In genomic region chr10:121608669-121609190, GRCh38 we compare ENCODE assay signal across 8 cellular contexts. TPM values are rescaled to one million over a fixed set of nuclear protein-coding genes. Genes with fewer than 3 reads are reported as not detected.
DNase-seq lines count a peak whose midpoint lies in the region; ATAC-seq and TF ChIP-seq lines count a peak whose summit lies in the region.

No MANE protein-coding gene starts in this region.

- H3K27me3 ChIP-seq in HL-60 (ENCODE audit: insufficient read depth, poor library complexity, severe bottlenecking) (peaks cover 7% of the 10 kb centered on the region), parathyroid adenoma (ENCODE audit: control insufficient read depth, insufficient read depth, low read length) (no peaks in the 10 kb centered on the region)

- H3K9me3 ChIP-seq in parathyroid adenoma (ENCODE audit: control insufficient read depth, low read length), result no peaks in the 10 kb centered on the region

- no peaks in the 10 kb centered on the region for H3K36me3 ChIP-seq in parathyroid adenoma (ENCODE audit: control insufficient read depth, insufficient read depth, low read length)

- no peak overlapping the region for H3K27ac ChIP-seq in HL-60 (replicated peaks)
- no peak overlapping the region for H3K27ac ChIP-seq in parathyroid adenoma

- ATAC-seq in HG02610 (IDR thresholded peaks at IDR 0.05; ENCODE audit: unreplicated experiment), result no peak

- no peak overlapping the region for H3K9ac ChIP-seq in parathyroid adenoma

- peak overlapping the region; percentile 82 for H2AFZ ChIP-seq in parathyroid adenoma

- H3K4me3 ChIP-seq in HL-60 (replicated peaks; ENCODE audit: insufficient read depth, low read length) (no peak overlapping the region), parathyroid adenoma (ENCODE audit: low read depth, low read length) (peak overlapping the region; percentile 42)

- DNase-seq in ACHN, result peak; percentile 44
- peak; percentile 72 for DNase-seq in GM13977 (ENCODE audit: low spot score)
- DNase-seq in HL-60 (ENCODE audit: low read depth in 1 of 2, low spot score in 1 of 2), result no peak
- DNase-seq in activated CD4-positive, alpha-beta memory T cell treated with anti-CD3 and anti-CD28 coated beads for 36 hours, result peak; percentile 49
- DNase-seq in glutamatergic neuron, result peak; percentile 70
- DNase-seq in activated T-helper 1 cell treated with anti-CD3 and anti-CD28 coated beads, Interleukin-12 subunit alpha, Interleukin-12 subunit beta, Interleukin-2, Interleukin-4 antibody, amounts not matched to agents 30 ng/mL and 10 ng/mL and 1 ng/mL, durations not matched to agents 14 hours and 24 hours and 36 hours (ENCODE audit: low spot score), result no peak

- no peak overlapping the region for H3K4me3 Mint-ChIP-seq in activated CD4-positive, alpha-beta memory T cell treated with anti-CD3 and anti-CD28 coated beads for 36 hours
- H3K4me3 Mint-ChIP-seq in glutamatergic neuron (ENCODE audit: unreplicated experiment), result peak overlapping the region; percentile 67
- no peak overlapping the region for H3K4me3 Mint-ChIP-seq in activated T-helper 1 cell treated with anti-CD3 and anti-CD28 coated beads, Interleukin-12 subunit alpha, Interleukin-12 subunit beta, Interleukin-2, Interleukin-4 antibody, amounts not matched to agents 30 ng/mL and 10 ng/mL and 1 ng/mL, durations not matched to agents 14 hours and 24 hours and 36 hours

- no peaks in the 10 kb centered on the region for H3K36me3 Mint-ChIP-seq in activated CD4-positive, alpha-beta memory T cell treated with anti-CD3 and anti-CD28 coated beads for 36 hours
- H3K36me3 Mint-ChIP-seq in glutamatergic neuron (ENCODE audit: unreplicated experiment), result no peaks in the 10 kb centered on the region
- H3K36me3 Mint-ChIP-seq in activated T-helper 1 cell treated with anti-CD3 and anti-CD28 coated beads, Interleukin-12 subunit alpha, Interleukin-12 subunit beta, Interleukin-2, Interleukin-4 antibody, amounts not matched to agents 30 ng/mL and 10 ng/mL and 1 ng/mL, durations not matched to agents 14 hours and 24 hours and 36 hours (ENCODE audit: low read depth), result no peaks in the 10 kb centered on the region

- H3K9me3 Mint-ChIP-seq in activated CD4-positive, alpha-beta memory T cell treated with anti-CD3 and anti-CD28 coated beads for 36 hours, result no peaks in the 10 kb centered on the region
- H3K9me3 Mint-ChIP-seq in glutamatergic neuron (ENCODE audit: unreplicated experiment), result peaks cover 3% of the 10 kb centered on the region
- H3K9me3 Mint-ChIP-seq in activated T-helper 1 cell treated with anti-CD3 and anti-CD28 coated beads, Interleukin-12 subunit alpha, Interleukin-12 subunit beta, Interleukin-2, Interleukin-4 antibody, amounts not matched to agents 30 ng/mL and 10 ng/mL and 1 ng/mL, durations not matched to agents 14 hours and 24 hours and 36 hours, result no peaks in the 10 kb centered on the region

- intact Hi-C loops in activated CD4-positive, alpha-beta memory T cell treated with anti-CD3 and anti-CD28 coated beads for 36 hours (cut with micrococcal nuclease), result loop anchor here (1.0 kb wide), 1 partner anchor 659 kb away; no protein-coding TSS in a partner anchor
- intact Hi-C loops in activated T-helper 1 cell treated with anti-CD3 and anti-CD28 coated beads, Interleukin-12 subunit alpha, Interleukin-12 subunit beta, Interleukin-2, Interleukin-4 antibody, amounts not matched to agents 30 ng/mL and 10 ng/mL and 1 ng/mL, durations not matched to agents 14 hours and 24 hours and 36 hours (cut with micrococcal nuclease), result loop anchor here (2.0 to 10.0 kb wide), 2 partner anchors 296 to 666 kb away; no protein-coding TSS in a partner anchor

- in situ Hi-C loops in ACHN (cut with HindIII; ENCODE audit: low pct_ligation_motif_present, low pct_unique_long_range_greater_than_20kb, low sequenced_read_pairs), result no loop called here
- in situ Hi-C loops in GM13977 (cut with MboI; ENCODE audit: low pct_unique_long_range_greater_than_20kb, low sequenced_read_pairs, unreplicated experiment), result loop anchor here (10.0 kb wide), 1 partner anchor 654 kb away; no protein-coding TSS in a partner anchor

- peak overlapping the region; percentile 81 for H3K4me2 ChIP-seq in parathyroid adenoma (ENCODE audit: low read length)

- no peaks in the 10 kb centered on the region for H3K4me1 Mint-ChIP-seq in activated CD4-positive, alpha-beta memory T cell treated with anti-CD3 and anti-CD28 coated beads for 36 hours (ENCODE audit: low read depth)
- H3K4me1 Mint-ChIP-seq in glutamatergic neuron (ENCODE audit: low read depth, unreplicated experiment), result peaks cover 8% of the 10 kb centered on the region
- H3K4me1 Mint-ChIP-seq in activated T-helper 1 cell treated with anti-CD3 and anti-CD28 coated beads, Interleukin-12 subunit alpha, Interleukin-12 subunit beta, Interleukin-2, Interleukin-4 antibody, amounts not matched to agents 30 ng/mL and 10 ng/mL and 1 ng/mL, durations not matched to agents 14 hours and 24 hours and 36 hours (ENCODE audit: low read depth), result no peaks in the 10 kb centered on the region

- H3K27me3 Mint-ChIP-seq in activated CD4-positive, alpha-beta memory T cell treated with anti-CD3 and anti-CD28 coated beads for 36 hours, result peaks cover 22% of the 10 kb centered on the region
- H3K27me3 Mint-ChIP-seq in glutamatergic neuron (ENCODE audit: unreplicated experiment), result peaks cover 8% of the 10 kb centered on the region
- peaks cover 2% of the 10 kb centered on the region for H3K27me3 Mint-ChIP-seq in activated T-helper 1 cell treated with anti-CD3 and anti-CD28 coated beads, Interleukin-12 subunit alpha, Interleukin-12 subunit beta, Interleukin-2, Interleukin-4 antibody, amounts not matched to agents 30 ng/mL and 10 ng/mL and 1 ng/mL, durations not matched to agents 14 hours and 24 hours and 36 hours (ENCODE audit: insufficient read depth)

- H3K4me1 ChIP-seq in parathyroid adenoma, result peaks cover 19% of the 10 kb centered on the region

- TF ChIP-seq CTCF in GM13977 (IDR thresholded peaks at IDR 0.05; ENCODE audit: extremely low read depth, insufficient read depth, missing control alignments), result peak; percentile 89
- TF ChIP-seq CTCF in HL-60 (IDR thresholded peaks at IDR 0.05; ENCODE audit: insufficient read depth, low read length), result peak; percentile 17
- peak; percentile 95 for TF ChIP-seq CTCF in glutamatergic neuron (IDR thresholded peaks at IDR 0.05; ENCODE audit: partially characterized antibody, unreplicated experiment)
- peak; percentile 95 for TF ChIP-seq CTCF in parathyroid adenoma (IDR thresholded peaks at IDR 0.05)

- no peaks in the 10 kb centered on the region for H3K79me2 ChIP-seq in parathyroid adenoma

- CTCF ChIA-PET in activated CD4-positive, alpha-beta memory T cell treated with anti-CD3 and anti-CD28 coated beads for 36 hours (lab: Charles Lee), result interaction anchor here (0.6 to 2.5 kb wide), 6 partner anchors 9 to 665 kb away, joined by 3 to 15 read pairs (median 4); no protein-coding TSS in a partner anchor

- POLR2A ChIA-PET in activated CD4-positive, alpha-beta memory T cell treated with anti-CD3 and anti-CD28 coated beads for 36 hours (lab: Charles Lee), result no interaction called here

- H3K27ac Mint-ChIP-seq in activated CD4-positive, alpha-beta memory T cell treated with anti-CD3 and anti-CD28 coated beads for 36 hours, result no peak overlapping the region
- no peak overlapping the region for H3K27ac Mint-ChIP-seq in glutamatergic neuron (ENCODE audit: unreplicated experiment)
- H3K27ac Mint-ChIP-seq in activated T-helper 1 cell treated with anti-CD3 and anti-CD28 coated beads, Interleukin-12 subunit alpha, Interleukin-12 subunit beta, Interleukin-2, Interleukin-4 antibody, amounts not matched to agents 30 ng/mL and 10 ng/mL and 1 ng/mL, durations not matched to agents 14 hours and 24 hours and 36 hours, result no peak overlapping the region

RNA-seq across cellular contexts. Expression of gene FGFR2, which starts 10.5 kb away (rescaled TPM):
- total RNA-seq in activated CD4-positive, alpha-beta memory T cell treated with anti-CD3 and anti-CD28 coated beads for 36 hours, result under 1 TPM; 0.05 to 0.19 TPM
- total RNA-seq in glutamatergic neuron (ENCODE audit: unreplicated experiment), result 7.4 TPM
- total RNA-seq in activated T-helper 1 cell treated with anti-CD3 and anti-CD28 coated beads, Interleukin-12 subunit alpha, Interleukin-12 subunit beta, Interleukin-2, Interleukin-4 antibody, amounts not matched to agents 30 ng/mL and 10 ng/mL and 1 ng/mL, durations not matched to agents 14 hours and 24 hours and 36 hours, result not detected in 2 replicates

Comparison
In these comparisons a context has a peak if more than half of its experiments do, and no peak if none do; other contexts are left out.
1. DNase-seq: peak in ACHN (single experiment), GM13977 (single experiment), activated CD4-positive, alpha-beta memory T cell treated with anti-CD3 and anti-CD28 coated beads for 36 hours (single experiment) and glutamatergic neuron (single experiment); none in HL-60 (0 of 2) and activated T-helper 1 cell treated with anti-CD3 and anti-CD28 coated beads, Interleukin-12 subunit alpha, Interleukin-12 subunit beta, Interleukin-2, Interleukin-4 antibody, amounts not matched to agents 30 ng/mL and 10 ng/mL and 1 ng/mL, durations not matched to agents 14 hours and 24 hours and 36 hours (single experiment).
2. CTCF ChIP-seq: peak in every context shown above with its lines; median percentile 95 in glutamatergic neuron; 95 in parathyroid adenoma; 89 in GM13977; 17 in HL-60.